In genomic region chr7:5403442-5403841, GRCh38 we compare ENCODE assay signal across 1 cellular context.
TF ChIP-seq lines count a peak whose summit lies in the region.

No MANE protein-coding gene starts in this region.

TF ChIP-seq in HepG2, 621 proteins besides CTCF, POLR2A, EP300 and RAD21:
- TF ChIP-seq ZNF121 (CRISPR knock-in tag; IDR thresholded peaks at IDR 0.05) (peak; percentile 72), KDM5A (IDR thresholded peaks at IDR 0.05; ENCODE audit: borderline replicate concordance, low read length) (no peak)
